ENCODE assay signal across 10 cellular contexts in genomic region chr15:65841121-65841930, GRCh38. TPM values are rescaled to one million over a fixed set of nuclear protein-coding genes. Genes with fewer than 3 reads are reported as not detected.
A peak's percentile ranks its signal among the peaks of the same experiment; 100 is the strongest.
DNase-seq lines count a peak whose midpoint lies in the region; TF ChIP-seq lines count a peak whose summit lies in the region.
"Had no signal": no experiment of that assay in that cellular context is flagged by ENCODE, and none has a peak within 500 bp of the region (broad histone marks: within the 10 kb centered on the region; RNA-seq: fewer than 3 reads in every experiment).

No MANE protein-coding gene starts in this region.

- H3K27ac ChIP-seq in endodermal cell (ENCODE audit: low read depth, low read length) (peak overlapping the region; percentile 17), mesodermal cell (ENCODE audit: low read depth, low read length, severe bottlenecking) (peak overlapping the region; percentile 13)

- H3K9me3 ChIP-seq in endodermal cell (ENCODE audit: control insufficient read depth, low read length) (no peaks in the 10 kb centered on the region), mesodermal cell (ENCODE audit: control insufficient read depth, low read length) (no peaks in the 10 kb centered on the region)

- peaks cover 2% of the 10 kb centered on the region for H3K36me3 Mint-ChIP-seq in endodermal cell (ENCODE audit: low read depth)
- H3K36me3 Mint-ChIP-seq: naive B cell had no signal

- peaks cover 9% of the 10 kb centered on the region for H3K9me3 Mint-ChIP-seq in endodermal cell
- H3K9me3 Mint-ChIP-seq: naive B cell had no signal

- 83 to 90% methylated on average over 10 to 11 of the region's 11 CpGs for WGBS in endodermal cell (ENCODE audit: insufficient coverage in 1 of 2, insufficient read length in 1 of 2), 2 experiments
- WGBS in mesodermal cell (ENCODE audit: insufficient coverage in 2 of 2), 2 experiments = 80 to 83% methylated on average over 7 to 10 of the region's 11 CpGs

- H3K4me3 Mint-ChIP-seq in endodermal cell = no peak overlapping the region
- H3K4me3 Mint-ChIP-seq: naive B cell had no signal

- peak overlapping the region; percentile 44 for H3K27ac Mint-ChIP-seq in endodermal cell

- DNase-seq in AG10803 (ENCODE audit: low read depth) = peak; percentile 69
- peak; percentile 48 for DNase-seq in M059J (ENCODE audit: low read depth)
- DNase-seq in endodermal cell = peak; percentile 45
- DNase-seq in activated CD8-positive, alpha-beta memory T cell treated with anti-CD3 and anti-CD28 coated beads, Interleukin-2, amount 50 U/mL, for 48 hours = no peak
- no peak for DNase-seq in activated effector memory CD4-positive, alpha-beta T cell treated with Interleukin-2 at 50 U/mL for 16 hours
- no peak for DNase-seq in NCI-H1930 (lab: John Stamatoyannopoulos, UW)
- DNase-seq in NCI-H524 treated with DMSO at 0.1 percent for 48 hours (lab: John Stamatoyannopoulos, UW) = no peak
- DNase-seq: activated CD4-positive, alpha-beta T cell treated with anti-CD3 and anti-CD28 coated beads for 4 hours; naive B cell had no signal

- H3K4me1 ChIP-seq in endodermal cell (ENCODE audit: control insufficient read depth, insufficient read depth, low read length) (no peaks in the 10 kb centered on the region), mesodermal cell (ENCODE audit: control insufficient read depth, insufficient read depth, low read length, poor library complexity, severe bottlenecking) (peaks cover 9% of the 10 kb centered on the region)

- no peaks in the 10 kb centered on the region for H3K27me3 Mint-ChIP-seq in endodermal cell (ENCODE audit: insufficient read depth)
- H3K27me3 Mint-ChIP-seq: naive B cell had no signal

- H3K27me3 ChIP-seq in endodermal cell (ENCODE audit: control insufficient read depth, insufficient read depth, low read length, poor library complexity, severe bottlenecking) = no peaks in the 10 kb centered on the region

- no peak overlapping the region for H3K9ac ChIP-seq in endodermal cell (ENCODE audit: extremely low read depth, low read length, poor library complexity, severe bottlenecking)

- TF ChIP-seq CTCF in AG10803 (conservative IDR thresholded peaks at IDR 0.05; ENCODE audit: low read length) (no peak), endodermal cell (conservative IDR thresholded peaks at IDR 0.05) (no peak)

- peaks cover 18% of the 10 kb centered on the region for H3K4me1 Mint-ChIP-seq in endodermal cell

- H3K4me3 ChIP-seq in AG10803 (ENCODE audit: low read length) = peak overlapping the region; percentile 31
- no peak overlapping the region for H3K4me3 ChIP-seq in endodermal cell (ENCODE audit: low read length)
- no peak overlapping the region for H3K4me3 ChIP-seq in mesodermal cell (ENCODE audit: extremely low read depth, insufficient read depth, low read length, poor library complexity, severe bottlenecking)

- H3K36me3 ChIP-seq in endodermal cell (ENCODE audit: control insufficient read depth, insufficient read depth, low read length) (no peaks in the 10 kb centered on the region), mesodermal cell (ENCODE audit: control insufficient read depth, insufficient read depth, low read length) (no peaks in the 10 kb centered on the region)

RNA-seq across cellular contexts. Expression of gene RAB11A, which starts 28.0 kb away (rescaled TPM):
- total RNA-seq in M059J (2014; rRNA removed; shearing (Covaris generic)) = 304 and 386 TPM in 2 replicates
- total RNA-seq in endodermal cell = 100 to 1,000 TPM; 233 to 295 TPM
- polyA plus RNA-seq in endodermal cell (2013, experiment 1 of 2) = 249 TPM
- 228 TPM for polyA plus RNA-seq in endodermal cell (2013, experiment 2 of 2)
- 350 TPM for polyA plus RNA-seq in mesodermal cell (2013, experiment 1 of 2)
- 320 TPM for polyA plus RNA-seq in mesodermal cell (2013, experiment 2 of 2)

RNA-seq across cellular contexts. Expression of gene DENND4A, which starts 49.2 kb away (rescaled TPM):
- total RNA-seq in M059J (2014; rRNA removed; shearing (Covaris generic)) = 9.6 and 13.9 TPM in 2 replicates
- 1 to 10 TPM; 7.3 to 9.8 TPM for total RNA-seq in endodermal cell
- polyA plus RNA-seq in endodermal cell (2013, experiment 1 of 2) = 8.3 TPM
- 7.9 TPM for polyA plus RNA-seq in endodermal cell (2013, experiment 2 of 2)
- polyA plus RNA-seq in mesodermal cell (2013, experiment 1 of 2) = 8.1 TPM
- 7.7 TPM for polyA plus RNA-seq in mesodermal cell (2013, experiment 2 of 2)

Comparison
In these comparisons a context has a peak if more than half of its experiments do, and no peak if none do; other contexts are left out.
1. DNase-seq: peak in AG10803 (single experiment), M059J (single experiment) and endodermal cell (single experiment); none in activated CD8-positive, alpha-beta memory T cell treated with anti-CD3 and anti-CD28 coated beads, Interleukin-2, amount 50 U/mL, for 48 hours (single experiment), activated effector memory CD4-positive, alpha-beta T cell treated with Interleukin-2 at 50 U/mL for 16 hours (single experiment), NCI-H1930 (0 of 2) and NCI-H524 treated with DMSO at 0.1 percent for 48 hours (single experiment).